ENCODE assay signal across 19 cellular contexts in genomic region chr11:2294340-2295290, GRCh38. TPM values are rescaled to one million over a fixed set of nuclear protein-coding genes. Genes with fewer than 3 reads are reported as not detected.
DNase-seq lines count a peak whose midpoint lies in the region; ATAC-seq and TF ChIP-seq lines count a peak whose summit lies in the region.
"Had no signal": no experiment of that assay in that cellular context is flagged by ENCODE, and none has a peak within 500 bp of the region (broad histone marks: within the 10 kb centered on the region; RNA-seq: fewer than 3 reads in every experiment).

No MANE protein-coding gene starts in this region.

- H3K36me3 ChIP-seq in lower lobe of right lung (no peaks in the 10 kb centered on the region), stomach (no peaks in the 10 kb centered on the region)
- H3K36me3 ChIP-seq: cardiac muscle cell, pancreas, WERI-Rb-1 had no signal

- H3K4me3 Mint-ChIP-seq in activated naive CD4-positive, alpha-beta T cell treated with anti-CD3 and anti-CD28 coated beads, Interleukin-2, amount 50 U/mL, for 24 hours: no peak overlapping the region
- no peak overlapping the region for H3K4me3 Mint-ChIP-seq in T-helper 17 cell

- no peak overlapping the region for H3K27ac ChIP-seq in lower lobe of right lung
- no peak overlapping the region for H3K27ac ChIP-seq in stomach
- H3K27ac ChIP-seq: cardiac muscle cell, pancreas, skin epidermis, WERI-Rb-1 had no signal

- DNase-seq in activated naive CD4-positive, alpha-beta T cell treated with Interleukin-2 at 50 U/mL for 16 hours: no peak
- peak in 2 of 3 donors; percentile 2 to 5 for DNase-seq in T-helper 17 cell
- peak; percentile 45 for DNase-seq in lower lobe of right lung
- DNase-seq in stomach: peak; percentile 19
- DNase-seq in NCI-H187 (lab: John Stamatoyannopoulos, UW): no peak
- DNase-seq in NCI-H526 treated with DMSO at 0.1 percent for 48 hours (lab: John Stamatoyannopoulos, UW): no peak
- DNase-seq: activated T-cell treated with anti-CD3 and anti-CD28 coated beads for 4 hours; effector CD4-positive, alpha-beta T cell; NCI-H1436 treated with DMSO at 0.1 percent for 48 hours; NK-92 treated with Interleukin-12 subunit alpha and Interleukin-12 subunit beta, amount 100 ng/mL, for 24 hours; stimulated activated CD4-positive, alpha-beta T cell treated with anti-CD3 and anti-CD28 coated beads, Interleukin-4, amount 100 ng/mL, for 1 hour; T-helper 1 cell had no signal

- H3K4me3 ChIP-seq in lower lobe of right lung (no peak overlapping the region), stomach (no peak overlapping the region)
- H3K4me3 ChIP-seq: cardiac muscle cell, pancreas, skin epidermis had no signal

- H3K9me3 ChIP-seq in T-helper 17 cell (ENCODE audit: control insufficient read depth, low read length, poor library complexity, severe bottlenecking) (no peaks in the 10 kb centered on the region), lower lobe of right lung (no peaks in the 10 kb centered on the region), stomach (no peaks in the 10 kb centered on the region)
- H3K9me3 ChIP-seq: pancreas had no signal

- no peak for TF ChIP-seq POLR2A in stomach (IDR thresholded peaks at IDR 0.05)

- H3K27me3 ChIP-seq in lower lobe of right lung (ENCODE audit: low read depth) (no peaks in the 10 kb centered on the region), stomach (peaks cover 0 to 8% (median 0%) of the 10 kb centered on the region in 3 donors)
- H3K27me3 ChIP-seq: pancreas had no signal

- TF ChIP-seq EP300 in stomach (IDR thresholded peaks at IDR 0.05): no peak

- no peak for TF ChIP-seq CTCF in lower lobe of right lung (IDR thresholded peaks at IDR 0.05)
- no peak for TF ChIP-seq CTCF in stomach (IDR thresholded peaks at IDR 0.05)

- H3K4me1 ChIP-seq in lower lobe of right lung (no peaks in the 10 kb centered on the region), stomach (peaks cover 0 to 8% (median 4%) of the 10 kb centered on the region in 4 donors)
- H3K4me1 ChIP-seq: pancreas had no signal

- H3K4me1 Mint-ChIP-seq in activated naive CD4-positive, alpha-beta T cell treated with anti-CD3 and anti-CD28 coated beads, Interleukin-2, amount 50 U/mL, for 24 hours: peaks cover 38% of the 10 kb centered on the region
- peaks cover 21% of the 10 kb centered on the region for H3K4me1 Mint-ChIP-seq in T-helper 17 cell

- H3K36me3 Mint-ChIP-seq in activated naive CD4-positive, alpha-beta T cell treated with anti-CD3 and anti-CD28 coated beads, Interleukin-2, amount 50 U/mL, for 24 hours: no peaks in the 10 kb centered on the region
- H3K36me3 Mint-ChIP-seq in T-helper 17 cell (ENCODE audit: low read depth): peaks cover 3% of the 10 kb centered on the region

- no peaks in the 10 kb centered on the region for H3K27me3 Mint-ChIP-seq in activated naive CD4-positive, alpha-beta T cell treated with anti-CD3 and anti-CD28 coated beads, Interleukin-2, amount 50 U/mL, for 24 hours
- peaks cover under 1% of the 10 kb centered on the region for H3K27me3 Mint-ChIP-seq in T-helper 17 cell

- no peaks in the 10 kb centered on the region for H3K9me3 Mint-ChIP-seq in activated naive CD4-positive, alpha-beta T cell treated with anti-CD3 and anti-CD28 coated beads, Interleukin-2, amount 50 U/mL, for 24 hours

- WGBS in stomach, 5 donors: 70 to 89% (median 84%) methylated on average over 13 to 22 of the region's 22 CpGs

- H3K27ac Mint-ChIP-seq in activated naive CD4-positive, alpha-beta T cell treated with anti-CD3 and anti-CD28 coated beads, Interleukin-2, amount 50 U/mL, for 24 hours: peak overlapping the region; percentile 31
- no peak overlapping the region for H3K27ac Mint-ChIP-seq in T-helper 17 cell

- intact Hi-C loops in lower lobe of right lung (cut with DNase I) (no loop called here), stomach (cut with DNase I; ENCODE audit: low total_unique reads) (loop anchor here (5.0 kb wide), 1 partner anchor 97 kb away; no protein-coding TSS in a partner anchor)

- ATAC-seq in T-helper 17 cell: no peak
- no peak for ATAC-seq in lower lobe of right lung
- ATAC-seq in GM21737 (IDR thresholded peaks at IDR 0.05; ENCODE audit: unreplicated experiment): no peak

RNA-seq across cellular contexts. Expression of gene C11orf21, which starts 7.1 kb away (rescaled TPM):
- total RNA-seq in T-helper 17 cell: 10 to 100 TPM; 50.1 to 89.1 TPM
- 12.1 TPM for total RNA-seq in lower lobe of right lung
- total RNA-seq in stomach: 1 to 10 TPM in 1 of 5 donors, under 1 TPM in 2, not detected in 2; 0.72 to 1.3 (median 0.92) TPM
- polyA plus RNA-seq in stomach: 1 to 10 TPM in 1 of 3 donors, under 1 TPM in 2; 0.61 to 1.8 (median 0.63) TPM
- polyA plus RNA-seq: keratinocyte had no signal

RNA-seq across cellular contexts. Expression of gene TSPAN32, which starts 7.2 kb away (rescaled TPM):
- total RNA-seq in T-helper 17 cell (10 to 100 TPM; 65.7 to 93.2 TPM), lower lobe of right lung (12.5 TPM), stomach (1 to 10 TPM in 1 of 5 donors, not detected in 4; 1.5 TPM)
- 1 to 10 TPM; 1.1 to 9.0 (median 3.1) TPM for polyA plus RNA-seq in stomach
- polyA plus RNA-seq: keratinocyte had no signal

RNA-seq across cellular contexts. Expression of gene ASCL2, which starts 24.2 kb away (rescaled TPM):
- total RNA-seq in T-helper 17 cell: under 1 TPM in 1 of 2 donors, not detected in 1; 0.18 TPM
- 1.7 TPM for total RNA-seq in lower lobe of right lung
- total RNA-seq in stomach: 1 to 10 TPM in 1 of 5 donors, not detected in 4; 2.6 TPM
- 1 to 10 TPM in 2 of 3 donors, under 1 TPM in 1; 0.81 to 6.3 (median 1.8) TPM for polyA plus RNA-seq in stomach
- total RNA-seq: cardiac muscle cell had no signal
- polyA plus RNA-seq: cardiac muscle cell had no signal

Comparison
In these comparisons a context has a peak if more than half of its experiments do, and no peak if none do; other contexts are left out.
1. DNase-seq: peak in T-helper 17 cell (2 of 3), lower lobe of right lung (single experiment) and stomach (single experiment); none in activated naive CD4-positive, alpha-beta T cell treated with Interleukin-2 at 50 U/mL for 16 hours (single experiment), NCI-H187 (0 of 2) and NCI-H526 treated with DMSO at 0.1 percent for 48 hours (single experiment).